ENCODE assay signal across 28 cellular contexts in genomic region chr3:164848922-164849321, GRCh38.
"Had no signal": no experiment of that assay in that cellular context is flagged by ENCODE, and none has a peak within 500 bp of the region (broad histone marks: within the 10 kb centered on the region; RNA-seq: fewer than 3 reads in every experiment).

No MANE protein-coding gene starts in this region.

- H3K4me1 Mint-ChIP-seq: mesothelial cell of epicardium, naive B cell had no signal

- H3K9me3 ChIP-seq: colonic mucosa, esophagus squamous epithelium, gastrocnemius medialis, heart right ventricle, left lung, lower lobe of right lung, mucosa of descending colon had no signal

- H3K27me3 Mint-ChIP-seq: dendritic cell treated with granulocyte-macrophage colony-stimulating factor and Interleukin-4, amounts not matched to agents 40 ng/mL and 50 ng/mL, for 4 days; effector memory CD8-positive, alpha-beta T cell; naive B cell had no signal

- H3K27ac Mint-ChIP-seq: dendritic cell treated with granulocyte-macrophage colony-stimulating factor and Interleukin-4, amounts not matched to agents 40 ng/mL and 50 ng/mL, for 4 days; effector memory CD8-positive, alpha-beta T cell; endodermal cell; mesothelial cell of epicardium; naive B cell had no signal

- FAIRE-seq: endometrium, islet of Langerhans, keratinocyte had no signal

- DNase-seq: colonic mucosa; cortex of kidney; effector CD8-positive, alpha-beta T cell; effector memory CD8-positive, alpha-beta T cell; endodermal cell; erythroblast; esophagus squamous epithelium; foreskin fibroblast; foreskin melanocyte; gastrocnemius medialis; glutamatergic neuron; head of caudate nucleus; heart right ventricle; hippocampal formation; left cardiac atrium; left lung; left ventricle myocardium superior; lower lobe of right lung; mesenchymal stem cell; mucosa of descending colon; naive B cell had no signal

- H3K4me3 ChIP-seq: colonic mucosa, esophagus squamous epithelium, gastrocnemius medialis, heart right ventricle, left lung, lower lobe of right lung, mucosa of descending colon had no signal

- H3K36me3 Mint-ChIP-seq: mesothelial cell of epicardium, naive B cell had no signal

- H3K36me3 ChIP-seq: colonic mucosa, esophagus squamous epithelium, gastrocnemius medialis, heart right ventricle, left lung, lower lobe of right lung had no signal

- H3K27ac ChIP-seq: colonic mucosa, epithelial cell of prostate, esophagus squamous epithelium, gastrocnemius medialis, heart right ventricle, left lung, lower lobe of right lung had no signal

- ATAC-seq: effector memory CD8-positive, alpha-beta T cell; esophagus mucosa; gastrocnemius medialis; heart right ventricle; left cardiac atrium; left lung; left ventricle myocardium superior; lower lobe of right lung; mucosa of descending colon had no signal

- H3K4me3 Mint-ChIP-seq: dendritic cell treated with granulocyte-macrophage colony-stimulating factor and Interleukin-4, amounts not matched to agents 40 ng/mL and 50 ng/mL, for 4 days; effector memory CD8-positive, alpha-beta T cell; endodermal cell; mesothelial cell of epicardium; naive B cell had no signal

- H3K4me1 ChIP-seq: colonic mucosa, esophagus squamous epithelium, gastrocnemius medialis, heart right ventricle, left lung, lower lobe of right lung had no signal

- H3K27me3 ChIP-seq: colonic mucosa, esophagus squamous epithelium, gastrocnemius medialis, heart right ventricle, left lung had no signal

- H3K9me3 Mint-ChIP-seq: dendritic cell treated with granulocyte-macrophage colony-stimulating factor and Interleukin-4, amounts not matched to agents 40 ng/mL and 50 ng/mL, for 4 days; endodermal cell; mesothelial cell of epicardium had no signal
